ENCODE assay signal across 1 cellular context in the genomic region with DNA sequence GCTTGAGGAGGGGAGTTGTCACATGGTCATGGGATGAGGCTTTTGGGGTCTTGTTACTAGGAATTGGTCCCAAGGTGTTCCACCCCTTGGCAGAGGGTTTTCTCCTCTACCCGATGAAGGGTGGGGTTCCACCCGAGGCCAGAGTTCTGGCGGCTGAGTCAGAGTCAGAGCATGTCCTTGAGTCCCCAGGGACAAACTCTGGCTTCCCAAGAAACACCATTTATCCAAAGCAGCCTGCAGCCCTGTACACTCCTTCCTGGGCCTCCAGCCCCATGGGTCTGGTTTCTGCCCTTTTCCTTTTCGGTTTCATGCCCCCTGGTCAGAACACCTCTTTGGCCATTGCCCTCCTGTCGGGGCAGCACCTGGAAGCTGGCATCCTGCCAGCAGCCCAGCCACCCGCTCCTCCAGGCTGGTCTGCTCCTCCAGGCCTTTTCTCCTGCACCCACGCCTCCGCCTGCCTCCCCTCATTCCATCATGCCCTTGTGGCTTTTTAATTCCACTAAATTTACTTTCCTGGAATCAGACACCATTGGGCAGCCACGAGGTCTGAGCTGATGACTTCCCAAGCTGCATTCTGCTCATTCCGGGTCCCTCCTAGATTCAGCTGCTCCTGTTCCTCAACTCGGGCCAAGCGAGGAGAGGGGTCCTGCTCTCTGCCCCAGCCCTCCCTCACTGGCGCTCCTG.
TF ChIP-seq lines count a peak whose summit lies in the region.

No MANE protein-coding gene starts in this region.

TF ChIP-seq in IMR-90, 13 proteins besides CTCF, POLR2A, EP300 and RAD21:
- no peak for TF ChIP-seq MAZ (IDR thresholded peaks at IDR 0.05; ENCODE audit: borderline replicate concordance, low read depth, low read length)
- TF ChIP-seq NFE2L2 (IDR thresholded peaks at IDR 0.05; ENCODE audit: low read depth, low read length) = no peak
- TF ChIP-seq, protein P1, sequence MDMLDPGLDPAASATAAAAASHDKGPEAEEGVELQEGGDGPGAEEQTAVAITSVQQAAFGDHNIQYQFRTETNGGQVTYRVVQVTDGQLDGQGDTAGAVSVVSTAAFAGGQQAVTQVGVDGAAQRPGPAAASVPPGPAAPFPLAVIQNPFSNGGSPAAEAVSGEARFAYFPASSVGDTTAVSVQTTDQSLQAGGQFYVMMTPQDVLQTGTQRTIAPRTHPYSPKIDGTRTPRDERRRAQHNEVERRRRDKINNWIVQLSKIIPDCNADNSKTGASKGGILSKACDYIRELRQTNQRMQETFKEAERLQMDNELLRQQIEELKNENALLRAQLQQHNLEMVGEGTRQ (IDR thresholded peaks at IDR 0.05; ENCODE audit: low read depth, low read length) = no peak
- TF ChIP-seq FOS (IDR thresholded peaks at IDR 0.05; ENCODE audit: low read depth, low read length) = no peak
- no peak for TF ChIP-seq RFX5 (IDR thresholded peaks at IDR 0.05; ENCODE audit: low read depth, low read length)
- no peak for TF ChIP-seq RCOR1 (IDR thresholded peaks at IDR 0.05; ENCODE audit: insufficient replicate concordance, low read length)
- no peak for TF ChIP-seq SMC3 (IDR thresholded peaks at IDR 0.05; ENCODE audit: low read depth, low read length)
- no peak for TF ChIP-seq CHD1 (IDR thresholded peaks at IDR 0.05; ENCODE audit: low read depth, low read length)
- TF ChIP-seq, protein P2, sequence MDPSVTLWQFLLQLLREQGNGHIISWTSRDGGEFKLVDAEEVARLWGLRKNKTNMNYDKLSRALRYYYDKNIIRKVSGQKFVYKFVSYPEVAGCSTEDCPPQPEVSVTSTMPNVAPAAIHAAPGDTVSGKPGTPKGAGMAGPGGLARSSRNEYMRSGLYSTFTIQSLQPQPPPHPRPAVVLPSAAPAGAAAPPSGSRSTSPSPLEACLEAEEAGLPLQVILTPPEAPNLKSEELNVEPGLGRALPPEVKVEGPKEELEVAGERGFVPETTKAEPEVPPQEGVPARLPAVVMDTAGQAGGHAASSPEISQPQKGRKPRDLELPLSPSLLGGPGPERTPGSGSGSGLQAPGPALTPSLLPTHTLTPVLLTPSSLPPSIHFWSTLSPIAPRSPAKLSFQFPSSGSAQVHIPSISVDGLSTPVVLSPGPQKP (IDR thresholded peaks at IDR 0.05; ENCODE audit: borderline replicate concordance, low read depth, low read length) = no peak
- TF ChIP-seq MAFK (IDR thresholded peaks at IDR 0.05; ENCODE audit: low read depth, low read length) = no peak
- TF ChIP-seq CEBPB (IDR thresholded peaks at IDR 0.05; ENCODE audit: low read depth, low read length) = no peak
- no peak for TF ChIP-seq MXI1 (IDR thresholded peaks at IDR 0.05; ENCODE audit: borderline replicate concordance, low read depth, low read length)
- TF ChIP-seq BHLHE40 (IDR thresholded peaks at IDR 0.05; ENCODE audit: low read depth, low read length) = no peak
